Comparison of ENCODE assay signal across 10 cellular contexts in genomic region chr20:21228511-21228910, GRCh38.
DNase-seq lines count a peak whose midpoint lies in the region; ATAC-seq and TF ChIP-seq lines count a peak whose summit lies in the region.
"Had no signal": no experiment of that assay in that cellular context is flagged by ENCODE, and none has a peak within 500 bp of the region (broad histone marks: within the 10 kb centered on the region; RNA-seq: fewer than 3 reads in every experiment).

No MANE protein-coding gene starts in this region.

- DNase-seq in GM13977 (ENCODE audit: low spot score) (peak; percentile 48), NOMO-1 treated with dmso at 0.1 percent for 144 hours (lab: John Stamatoyannopoulos, UW; ENCODE audit: unreplicated experiment) (peak; percentile 33), retina (no peak), caudate nucleus (lab: John Stamatoyannopoulos, UW) (no peak), kidney glomerular epithelial cell (lab: John Stamatoyannopoulos, UW) (no peak)
- DNase-seq in stimulated activated CD4-positive, alpha-beta T cell treated with anti-CD3 and anti-CD28 coated beads, Interleukin-12 subunit alpha, Interleukin-12 subunit beta, amount 100 ng/mL, for 4 hours: no peak
- DNase-seq: activated T-cell treated with anti-CD3 and anti-CD28 coated beads, Interleukin-2, amount 50 U/mL, for 72 hours; erythroblast had no signal

- TF ChIP-seq CTCF in GM13977 (IDR thresholded peaks at IDR 0.05; ENCODE audit: extremely low read depth, insufficient read depth, missing control alignments): no peak

- no peak overlapping the region for H3K27ac ChIP-seq in caudate nucleus (ENCODE audit: low read depth, low read length)

- ATAC-seq in GM19468 (IDR thresholded peaks at IDR 0.05; ENCODE audit: extremely low read depth, unreplicated experiment): peak; percentile 54
- peak; percentile 94 for ATAC-seq in HG03025 (IDR thresholded peaks at IDR 0.05; ENCODE audit: low FRiP score, unreplicated experiment)
- ATAC-seq: activated T-cell treated with anti-CD3 and anti-CD28 coated beads, Interleukin-2, amount 50 U/mL, for 72 hours had no signal

- in situ Hi-C loops in GM13977 (cut with MboI; ENCODE audit: low pct_unique_long_range_greater_than_20kb, low sequenced_read_pairs, unreplicated experiment): loop anchor here (25.0 kb wide), 1 partner anchor 366 kb away; no protein-coding TSS in a partner anchor

Comparison
In these comparisons a context has a peak if more than half of its experiments do, and no peak if none do; other contexts are left out.
1. DNase-seq: peak in GM13977 (single experiment) and NOMO-1 treated with dmso at 0.1 percent for 144 hours (single experiment); none in retina (single experiment), caudate nucleus (0 of 61), stimulated activated CD4-positive, alpha-beta T cell treated with anti-CD3 and anti-CD28 coated beads, Interleukin-12 subunit alpha, Interleukin-12 subunit beta, amount 100 ng/mL, for 4 hours (single experiment) and kidney glomerular epithelial cell (single experiment).